12 cellular contexts compared by ENCODE assay signal in the genomic region with DNA sequence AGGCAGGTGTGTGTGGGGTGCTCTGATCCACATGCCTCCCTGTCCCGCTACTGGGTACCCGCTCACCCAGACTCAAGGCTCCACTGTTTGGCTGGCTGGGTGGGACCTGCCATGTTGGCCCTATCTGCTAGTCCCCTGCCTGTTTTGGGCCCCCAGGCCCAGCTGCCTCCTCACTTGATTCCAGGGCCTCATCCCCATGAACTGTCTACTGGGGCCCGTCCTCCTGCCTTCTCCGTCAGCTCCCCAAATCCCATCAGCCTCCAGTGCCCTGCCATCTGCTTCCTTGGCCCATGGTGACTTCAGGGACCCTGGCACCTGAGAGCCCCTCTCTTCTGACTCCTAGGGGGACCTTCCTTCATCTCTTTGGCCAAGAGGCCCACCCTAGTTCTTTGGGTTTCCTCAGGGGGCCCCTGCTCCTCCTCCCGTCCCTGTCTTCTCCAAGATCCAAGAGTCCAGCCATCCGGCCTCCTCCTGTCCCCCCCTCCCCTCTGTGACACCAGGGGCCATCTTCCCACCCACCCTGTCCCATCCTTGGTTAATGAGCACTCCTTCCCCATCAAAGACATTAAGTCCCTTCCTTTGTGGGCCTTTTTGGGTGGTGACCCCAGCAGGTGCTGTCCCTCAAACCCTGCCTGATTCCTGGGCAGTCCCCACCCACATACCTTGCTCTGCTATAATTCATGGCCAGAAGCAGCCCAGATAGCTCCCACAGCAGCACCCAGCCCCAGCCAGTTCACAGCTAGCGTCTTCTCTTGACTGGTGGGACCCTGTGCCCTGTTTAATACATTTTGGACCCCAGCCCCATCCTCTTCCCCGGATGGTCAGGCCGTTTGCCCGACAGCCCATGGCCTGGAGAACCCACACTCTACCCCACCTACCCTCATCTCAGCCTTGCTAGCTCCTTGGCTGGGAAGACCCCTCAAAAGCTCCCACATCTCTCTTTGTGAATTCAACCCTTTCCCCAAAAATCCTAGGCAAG. TPM values are rescaled to one million over a fixed set of nuclear protein-coding genes. Genes with fewer than 3 reads are reported as not detected.
DNase-seq lines count a peak whose midpoint lies in the region; ATAC-seq and TF ChIP-seq lines count a peak whose summit lies in the region.
"Had no signal": no experiment of that assay in that cellular context is flagged by ENCODE, and none has a peak within 500 bp of the region (broad histone marks: within the 10 kb centered on the region; RNA-seq: fewer than 3 reads in every experiment).

No MANE protein-coding gene starts in this region.

- peaks cover 39% of the 10 kb centered on the region for H3K4me1 Mint-ChIP-seq in activated CD4-positive, alpha-beta T cell treated with anti-CD3 and anti-CD28 coated beads for 36 hours

- peaks cover 9 to 14% (median 9%) of the 10 kb centered on the region in 3 donors for H3K36me3 ChIP-seq in skeletal muscle tissue (ENCODE audit: control insufficient read depth in 3 of 3, insufficient read depth in 3 of 3, low read length in 3 of 3)
- H3K36me3 ChIP-seq: transverse colon had no signal

- POLR2A ChIA-PET in activated CD4-positive, alpha-beta T cell treated with anti-CD3 and anti-CD28 coated beads for 36 hours (lab: Charles Lee): no interaction called here
- POLR2A ChIA-PET in RWPE1 (lab: Yijun Ruan, JAX; ENCODE audit: low non-redundant PET): no interaction called here

- H3K27me3 Mint-ChIP-seq in activated CD4-positive, alpha-beta T cell treated with anti-CD3 and anti-CD28 coated beads for 36 hours: no peaks in the 10 kb centered on the region

- H3K4me1 ChIP-seq in skeletal muscle tissue (ENCODE audit: control insufficient read depth in 3 of 3, insufficient read depth in 3 of 3, low read length in 3 of 3): peaks cover 22 to 28% (median 24%) of the 10 kb centered on the region in 3 donors

- peak overlapping the region; percentile 74 for H3K4me3 Mint-ChIP-seq in activated CD4-positive, alpha-beta T cell treated with anti-CD3 and anti-CD28 coated beads for 36 hours

- CTCF ChIA-PET in activated CD4-positive, alpha-beta T cell treated with anti-CD3 and anti-CD28 coated beads for 36 hours (lab: Charles Lee): interaction anchor here (0.8 to 1.8 kb wide), 3 partner anchors 14 to 44 kb away, joined by 3 to 8 read pairs (median 3); no protein-coding TSS in a partner anchor
- CTCF ChIA-PET in RWPE1 (lab: Yijun Ruan, JAX): interaction anchor here (0.6 to 0.7 kb wide), 3 partner anchors 42 to 946 kb away, joined by 3 to 5 read pairs (median 4); no protein-coding TSS in a partner anchor

- H3K9me3 ChIP-seq in skeletal muscle tissue (ENCODE audit: control insufficient read depth in 3 of 3, low read length in 3 of 3): no peaks in the 10 kb centered on the region
- H3K9me3 ChIP-seq: transverse colon had no signal

- H3K27me3 ChIP-seq in skeletal muscle tissue (ENCODE audit: control insufficient read depth in 3 of 3, insufficient read depth in 3 of 3, low read length in 3 of 3): no peaks in the 10 kb centered on the region
- H3K27me3 ChIP-seq: transverse colon had no signal

- peak overlapping the region in 1 of 3 donors; percentile 88 for H3K9ac ChIP-seq in skeletal muscle tissue (ENCODE audit: low read depth in 1 of 3, low read length in 3 of 3)

- H3K36me3 Mint-ChIP-seq in activated CD4-positive, alpha-beta T cell treated with anti-CD3 and anti-CD28 coated beads for 36 hours (ENCODE audit: low read depth): peaks cover 20% of the 10 kb centered on the region

- TF ChIP-seq CTCF in RWPE1 (conservative IDR thresholded peaks at IDR 0.05; ENCODE audit: low read depth) (no peak), epithelial cell of proximal tubule (conservative IDR thresholded peaks at IDR 0.05; ENCODE audit: low read depth, low read length) (no peak), lower leg skin (IDR thresholded peaks at IDR 0.05) (no peak)

- 88 to 89% methylated on average over 9 to 10 of the region's 10 CpGs for WGBS in lower leg skin, 2 donors

- H3K4me3 ChIP-seq in epithelial cell of proximal tubule (ENCODE audit: low read depth, low read length) (peak overlapping the region; percentile 88), skeletal muscle tissue (ENCODE audit: low read length in 3 of 3) (peak overlapping the region in 2 of 3 donors; percentile 78 to 85), lower leg skin (ENCODE audit: low read depth, poor library complexity, severe bottlenecking) (no peak overlapping the region)

- DNase-seq in activated CD4-positive, alpha-beta T cell treated with anti-CD3 and anti-CD28 coated beads for 36 hours: peak; percentile 63
- no peak for DNase-seq in activated CD4-positive, alpha-beta T cell treated with anti-CD3 and anti-CD28 coated beads, Interleukin-2, amount 50 U/mL, for 4 hours
- DNase-seq in RWPE1 (ENCODE audit: low spot score) (no peak), epithelial cell of proximal tubule (ENCODE audit: low read depth) (no peak), NCI-H146 treated with DMSO at 0.1 percent for 48 hours (lab: John Stamatoyannopoulos, UW; ENCODE audit: unreplicated experiment) (no peak), lower leg skin (ENCODE audit: low spot score in 2 of 2) (no peak)
- DNase-seq: cerebellar nuclear complex; NCI-H2227 treated with DMSO at 0.1 percent for 48 hours; stimulated activated CD4-positive, alpha-beta T cell treated with anti-CD3 and anti-CD28 coated beads, Interleukin-2, amount 100 ng/mL, for 48 hours; transverse colon had no signal

- intact Hi-C loops in activated CD4-positive, alpha-beta T cell treated with anti-CD3 and anti-CD28 coated beads for 36 hours (cut with DNase I, micrococcal nuclease): loop anchor here in 1 of 2 experiments (5.0 to 10.0 kb wide), 2 partner anchors 1632 to 1785 kb away; partner anchors contain the start of genes MYADM and ZNF460
- intact Hi-C loops in lower leg skin (cut with DNase I; ENCODE audit: low total_unique reads): no loop called here

- no peak for TF ChIP-seq POLR2A in lower leg skin (IDR thresholded peaks at IDR 0.05)

- H3K27ac Mint-ChIP-seq in activated CD4-positive, alpha-beta T cell treated with anti-CD3 and anti-CD28 coated beads for 36 hours: peak overlapping the region; percentile 4

- ATAC-seq in activated CD4-positive, alpha-beta T cell treated with anti-CD3 and anti-CD28 coated beads for 36 hours: no peak
- ATAC-seq in GM19351 (IDR thresholded peaks at IDR 0.05; ENCODE audit: unreplicated experiment): no peak

- H3K27ac ChIP-seq in RWPE1 (peak overlapping the region; percentile 96), skeletal muscle tissue (ENCODE audit: low read depth, low read length) (no peak overlapping the region)

- no peaks in the 10 kb centered on the region for H3K9me3 Mint-ChIP-seq in activated CD4-positive, alpha-beta T cell treated with anti-CD3 and anti-CD28 coated beads for 36 hours (ENCODE audit: low read depth)

RNA-seq across cellular contexts. Expression of gene CCDC106, which starts 1.9 kb away (rescaled TPM):
- total RNA-seq in activated CD4-positive, alpha-beta T cell treated with anti-CD3 and anti-CD28 coated beads for 36 hours: 1 to 10 TPM; 6.2 to 6.3 TPM
- total RNA-seq in epithelial cell of proximal tubule: 10.2 and 17.9 TPM in 2 replicates
- total RNA-seq in skeletal muscle tissue: 3.1 TPM
- 10 to 100 TPM in 1 of 4 donors, 1 to 10 TPM in 3; 7.9 to 10.4 (median 8.5) TPM for total RNA-seq in lower leg skin

RNA-seq across cellular contexts. Expression of gene U2AF2, which starts 5.0 kb away (rescaled TPM):
- total RNA-seq in activated CD4-positive, alpha-beta T cell treated with anti-CD3 and anti-CD28 coated beads for 36 hours: 100 to 1,000 TPM; 252 to 292 TPM
- 142 and 205 TPM in 2 replicates for total RNA-seq in epithelial cell of proximal tubule
- 52.2 TPM for total RNA-seq in skeletal muscle tissue
- 100 to 1,000 TPM in 3 of 4 donors, 10 to 100 TPM in 1; 78.8 to 149 (median 106) TPM for total RNA-seq in lower leg skin

RNA-seq across cellular contexts. Expression of gene ZNF581, which starts 6.4 kb away (rescaled TPM):
- total RNA-seq in activated CD4-positive, alpha-beta T cell treated with anti-CD3 and anti-CD28 coated beads for 36 hours: 10 to 100 TPM; 18.9 to 26.9 TPM
- total RNA-seq in epithelial cell of proximal tubule (27.2 and 29.2 TPM in 2 replicates), skeletal muscle tissue (17.2 TPM), lower leg skin (10 to 100 TPM; 20.1 to 27.3 (median 22.8) TPM)

RNA-seq across cellular contexts. Expression of gene ZNF580, which starts 9.1 kb away (rescaled TPM):
- total RNA-seq in activated CD4-positive, alpha-beta T cell treated with anti-CD3 and anti-CD28 coated beads for 36 hours: 10 to 100 TPM; 24.2 to 35.6 TPM
- total RNA-seq in epithelial cell of proximal tubule (10.6 and 10.8 TPM in 2 replicates), skeletal muscle tissue (2.1 TPM), lower leg skin (10 to 100 TPM; 14.1 to 38.0 (median 22.9) TPM)

RNA-seq across cellular contexts. Expression of gene EPN1, which starts 25.2 kb away (rescaled TPM):
- total RNA-seq in activated CD4-positive, alpha-beta T cell treated with anti-CD3 and anti-CD28 coated beads for 36 hours: 10 to 100 TPM; 32.5 to 37.1 TPM
- total RNA-seq in epithelial cell of proximal tubule (102 and 151 TPM in 2 replicates), skeletal muscle tissue (5.7 TPM), lower leg skin (100 to 1,000 TPM in 3 of 4 donors, 10 to 100 TPM in 1; 81.2 to 189 (median 120) TPM)
